ENCODE assay signal across 1 cellular context in the genomic region with DNA sequence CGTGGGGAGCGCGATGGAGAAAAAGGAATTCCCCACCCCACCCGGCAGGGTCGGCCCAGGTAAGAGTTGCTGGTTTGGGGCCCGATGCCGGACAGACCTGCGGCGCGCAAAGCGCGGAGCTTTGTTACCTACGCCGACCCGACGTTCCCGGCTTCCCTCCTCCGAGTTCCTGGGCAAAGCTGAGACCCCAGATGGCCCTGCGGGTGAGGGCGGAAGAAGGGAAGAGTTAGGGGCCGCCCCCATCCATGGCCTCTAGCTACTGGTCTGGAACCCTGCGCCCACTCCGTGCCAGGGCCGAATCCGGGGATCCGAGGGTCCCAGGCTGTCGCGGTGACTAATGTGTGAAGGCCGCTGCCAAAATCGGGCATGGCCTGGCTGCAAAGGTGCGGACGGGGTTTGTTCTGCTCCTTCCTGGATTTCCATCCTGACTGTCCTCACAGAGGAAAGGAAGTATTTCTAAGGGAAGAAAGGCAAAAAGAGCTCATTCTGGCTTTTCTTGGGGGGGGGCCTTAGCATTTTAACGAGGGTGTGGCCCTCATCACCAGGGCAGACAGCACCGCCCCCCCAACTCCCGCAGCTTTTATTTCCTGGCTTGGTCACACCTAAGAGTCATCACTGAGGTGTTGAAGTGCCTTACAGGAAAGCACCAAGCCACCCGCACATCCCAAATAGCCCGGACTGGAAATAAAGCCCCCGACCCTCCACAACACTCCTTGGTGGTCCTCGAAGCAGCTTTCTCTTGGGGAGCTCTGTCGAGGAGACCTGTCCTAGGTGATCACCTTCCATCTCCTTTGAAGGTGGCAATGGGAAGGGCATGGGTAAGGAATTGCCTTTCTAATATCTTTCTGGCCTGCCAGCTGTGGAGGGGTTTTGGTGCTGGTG.
TF ChIP-seq lines count a peak whose summit lies in the region.

No MANE protein-coding gene starts in this region.

TF ChIP-seq in HEK293, 187 proteins besides CTCF, POLR2A, EP300 and RAD21 (continued from another document):
- TF ChIP-seq, protein P1, sequence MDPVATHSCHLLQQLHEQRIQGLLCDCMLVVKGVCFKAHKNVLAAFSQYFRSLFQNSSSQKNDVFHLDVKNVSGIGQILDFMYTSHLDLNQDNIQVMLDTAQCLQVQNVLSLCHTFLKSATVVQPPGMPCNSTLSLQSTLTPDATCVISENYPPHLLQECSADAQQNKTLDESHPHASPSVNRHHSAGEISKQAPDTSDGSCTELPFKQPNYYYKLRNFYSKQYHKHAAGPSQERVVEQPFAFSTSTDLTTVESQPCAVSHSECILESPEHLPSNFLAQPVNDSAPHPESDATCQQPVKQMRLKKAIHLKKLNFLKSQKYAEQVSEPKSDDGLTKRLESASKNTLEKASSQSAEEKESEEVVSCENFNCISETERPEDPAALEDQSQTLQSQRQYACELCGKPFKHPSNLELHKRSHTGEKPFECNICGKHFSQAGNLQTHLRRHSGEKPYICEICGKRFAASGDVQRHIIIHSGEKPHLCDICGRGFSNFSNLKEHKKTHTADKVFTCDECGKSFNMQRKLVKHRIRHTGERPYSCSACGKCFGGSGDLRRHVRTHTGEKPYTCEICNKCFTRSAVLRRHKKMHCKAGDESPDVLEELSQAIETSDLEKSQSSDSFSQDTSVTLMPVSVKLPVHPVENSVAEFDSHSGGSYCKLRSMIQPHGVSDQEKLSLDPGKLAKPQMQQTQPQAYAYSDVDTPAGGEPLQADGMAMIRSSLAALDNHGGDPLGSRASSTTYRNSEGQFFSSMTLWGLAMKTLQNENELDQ (tag by site-specific recombination; IDR thresholded peaks at IDR 0.05; ENCODE audit: low read depth), result no peak
- no peak for TF ChIP-seq ZNF571 (tag by site-specific recombination; IDR thresholded peaks at IDR 0.05)
- TF ChIP-seq ZNF654 (tag by site-specific recombination; IDR thresholded peaks at IDR 0.05; ENCODE audit: low read depth), result no peak
- no peak for TF ChIP-seq ZNF670 (tag by site-specific recombination; IDR thresholded peaks at IDR 0.05; ENCODE audit: low read depth)
- TF ChIP-seq, protein P2, sequence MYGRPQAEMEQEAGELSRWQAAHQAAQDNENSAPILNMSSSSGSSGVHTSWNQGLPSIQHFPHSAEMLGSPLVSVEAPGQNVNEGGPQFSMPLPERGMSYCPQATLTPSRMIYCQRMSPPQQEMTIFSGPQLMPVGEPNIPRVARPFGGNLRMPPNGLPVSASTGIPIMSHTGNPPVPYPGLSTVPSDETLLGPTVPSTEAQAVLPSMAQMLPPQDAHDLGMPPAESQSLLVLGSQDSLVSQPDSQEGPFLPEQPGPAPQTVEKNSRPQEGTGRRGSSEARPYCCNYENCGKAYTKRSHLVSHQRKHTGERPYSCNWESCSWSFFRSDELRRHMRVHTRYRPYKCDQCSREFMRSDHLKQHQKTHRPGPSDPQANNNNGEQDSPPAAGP (tag by site-specific recombination; IDR thresholded peaks at IDR 0.05), result 0 out of 2 replicates have a peak, but pooled peaks have one; percentile 14
- TF ChIP-seq ZNF335 (tag by site-specific recombination; conservative IDR thresholded peaks at IDR 0.05), result peak; percentile 77
- peak; percentile 60 for TF ChIP-seq EGR2 (tag by site-specific recombination; IDR thresholded peaks at IDR 0.05; ENCODE audit: low read depth)
- peak; percentile 69 for TF ChIP-seq ZBTB48 (tag by site-specific recombination; IDR thresholded peaks at IDR 0.05)
- TF ChIP-seq ZNF423 (tag by site-specific recombination; IDR thresholded peaks at IDR 0.05), result no peak
- TF ChIP-seq, protein P3, sequence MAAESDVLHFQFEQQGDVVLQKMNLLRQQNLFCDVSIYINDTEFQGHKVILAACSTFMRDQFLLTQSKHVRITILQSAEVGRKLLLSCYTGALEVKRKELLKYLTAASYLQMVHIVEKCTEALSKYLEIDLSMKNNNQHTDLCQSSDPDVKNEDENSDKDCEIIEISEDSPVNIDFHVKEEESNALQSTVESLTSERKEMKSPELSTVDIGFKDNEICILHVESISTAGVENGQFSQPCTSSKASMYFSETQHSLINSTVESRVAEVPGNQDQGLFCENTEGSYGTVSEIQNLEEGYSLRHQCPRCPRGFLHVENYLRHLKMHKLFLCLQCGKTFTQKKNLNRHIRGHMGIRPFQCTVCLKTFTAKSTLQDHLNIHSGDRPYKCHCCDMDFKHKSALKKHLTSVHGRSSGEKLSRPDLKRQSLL (tag by site-specific recombination; IDR thresholded peaks at IDR 0.05), result 0 out of 2 replicates have a peak, but pooled peaks have one; percentile 10
- TF ChIP-seq ZNF548 (tag by site-specific recombination; IDR thresholded peaks at IDR 0.05), result no peak
- TF ChIP-seq ZNF24 (tag by site-specific recombination; IDR thresholded peaks at IDR 0.05), result no peak
- TF ChIP-seq ZNF311 (tag by site-specific recombination; IDR thresholded peaks at IDR 0.05; ENCODE audit: borderline replicate concordance), result no peak
- TF ChIP-seq, protein P4, sequence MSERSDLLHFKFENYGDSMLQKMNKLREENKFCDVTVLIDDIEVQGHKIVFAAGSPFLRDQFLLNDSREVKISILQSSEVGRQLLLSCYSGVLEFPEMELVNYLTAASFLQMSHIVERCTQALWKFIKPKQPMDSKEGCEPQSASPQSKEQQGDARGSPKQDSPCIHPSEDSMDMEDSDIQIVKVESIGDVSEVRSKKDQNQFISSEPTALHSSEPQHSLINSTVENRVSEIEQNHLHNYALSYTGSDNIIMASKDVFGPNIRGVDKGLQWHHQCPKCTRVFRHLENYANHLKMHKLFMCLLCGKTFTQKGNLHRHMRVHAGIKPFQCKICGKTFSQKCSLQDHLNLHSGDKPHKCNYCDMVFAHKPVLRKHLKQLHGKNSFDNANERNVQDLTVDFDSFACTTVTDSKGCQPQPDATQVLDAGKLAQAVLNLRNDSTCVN (tag by site-specific recombination; optimal IDR thresholded peaks at IDR 0.05), result peak; percentile 55
- TF ChIP-seq KLF10 (tag by site-specific recombination; IDR thresholded peaks at IDR 0.05), result no peak
- no peak for TF ChIP-seq ZNF433 (tag by site-specific recombination; IDR thresholded peaks at IDR 0.05; ENCODE audit: low read depth)
- TF ChIP-seq ZNF221 (tag by site-specific recombination; IDR thresholded peaks at IDR 0.05; ENCODE audit: borderline replicate concordance), result no peak
- TF ChIP-seq ZBTB7A (tag by site-specific recombination; IDR thresholded peaks at IDR 0.05; ENCODE audit: low read depth), result peak; percentile 64
- TF ChIP-seq ZFHX2 (tag by site-specific recombination; conservative IDR thresholded peaks at IDR 0.05), result peak; percentile 69
- TF ChIP-seq, protein P5, sequence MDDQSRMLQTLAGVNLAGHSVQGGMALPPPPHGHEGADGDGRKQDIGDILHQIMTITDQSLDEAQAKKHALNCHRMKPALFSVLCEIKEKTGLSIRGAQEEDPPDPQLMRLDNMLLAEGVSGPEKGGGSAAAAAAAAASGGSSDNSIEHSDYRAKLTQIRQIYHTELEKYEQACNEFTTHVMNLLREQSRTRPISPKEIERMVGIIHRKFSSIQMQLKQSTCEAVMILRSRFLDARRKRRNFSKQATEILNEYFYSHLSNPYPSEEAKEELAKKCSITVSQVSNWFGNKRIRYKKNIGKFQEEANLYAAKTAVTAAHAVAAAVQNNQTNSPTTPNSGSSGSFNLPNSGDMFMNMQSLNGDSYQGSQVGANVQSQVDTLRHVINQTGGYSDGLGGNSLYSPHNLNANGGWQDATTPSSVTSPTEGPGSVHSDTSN (CRISPR knock-in tag; IDR thresholded peaks at IDR 0.05), result 0 out of 2 replicates have a peak, but pooled peaks have one; percentile 26
- no peak for TF ChIP-seq ZNF37A (tag by site-specific recombination; IDR thresholded peaks at IDR 0.05)
- TF ChIP-seq HOXC10 (CRISPR knock-in tag; IDR thresholded peaks at IDR 0.05), result no peak
- no peak for TF ChIP-seq ZNF266 (tag by site-specific recombination; IDR thresholded peaks at IDR 0.05; ENCODE audit: low read depth)
- TF ChIP-seq, protein P6, sequence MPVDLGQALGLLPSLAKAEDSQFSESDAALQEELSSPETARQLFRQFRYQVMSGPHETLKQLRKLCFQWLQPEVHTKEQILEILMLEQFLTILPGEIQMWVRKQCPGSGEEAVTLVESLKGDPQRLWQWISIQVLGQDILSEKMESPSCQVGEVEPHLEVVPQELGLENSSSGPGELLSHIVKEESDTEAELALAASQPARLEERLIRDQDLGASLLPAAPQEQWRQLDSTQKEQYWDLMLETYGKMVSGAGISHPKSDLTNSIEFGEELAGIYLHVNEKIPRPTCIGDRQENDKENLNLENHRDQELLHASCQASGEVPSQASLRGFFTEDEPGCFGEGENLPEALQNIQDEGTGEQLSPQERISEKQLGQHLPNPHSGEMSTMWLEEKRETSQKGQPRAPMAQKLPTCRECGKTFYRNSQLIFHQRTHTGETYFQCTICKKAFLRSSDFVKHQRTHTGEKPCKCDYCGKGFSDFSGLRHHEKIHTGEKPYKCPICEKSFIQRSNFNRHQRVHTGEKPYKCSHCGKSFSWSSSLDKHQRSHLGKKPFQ (tag by site-specific recombination; IDR thresholded peaks at IDR 0.05), result peak; percentile 25; the same call in 1 of the 2 replicates
- TF ChIP-seq SP2 (tag by site-specific recombination; IDR thresholded peaks at IDR 0.05), result peak; percentile 52
- TF ChIP-seq KLF1 (tag by site-specific recombination; IDR thresholded peaks at IDR 0.05), result peak; percentile 70
- TF ChIP-seq ZBTB20 (tag by site-specific recombination; IDR thresholded peaks at IDR 0.05), result peak; percentile 88
- no peak for TF ChIP-seq SETDB1 (IDR thresholded peaks at IDR 0.05; ENCODE audit: insufficient read length, low read length)
- 0 out of 2 replicates have a peak, but pooled peaks have one; percentile 1 for TF ChIP-seq ZNF501 (tag by site-specific recombination; IDR thresholded peaks at IDR 0.05)
- TF ChIP-seq ZNF2 (tag by site-specific recombination; IDR thresholded peaks at IDR 0.05), result no peak
- TF ChIP-seq, protein P7, sequence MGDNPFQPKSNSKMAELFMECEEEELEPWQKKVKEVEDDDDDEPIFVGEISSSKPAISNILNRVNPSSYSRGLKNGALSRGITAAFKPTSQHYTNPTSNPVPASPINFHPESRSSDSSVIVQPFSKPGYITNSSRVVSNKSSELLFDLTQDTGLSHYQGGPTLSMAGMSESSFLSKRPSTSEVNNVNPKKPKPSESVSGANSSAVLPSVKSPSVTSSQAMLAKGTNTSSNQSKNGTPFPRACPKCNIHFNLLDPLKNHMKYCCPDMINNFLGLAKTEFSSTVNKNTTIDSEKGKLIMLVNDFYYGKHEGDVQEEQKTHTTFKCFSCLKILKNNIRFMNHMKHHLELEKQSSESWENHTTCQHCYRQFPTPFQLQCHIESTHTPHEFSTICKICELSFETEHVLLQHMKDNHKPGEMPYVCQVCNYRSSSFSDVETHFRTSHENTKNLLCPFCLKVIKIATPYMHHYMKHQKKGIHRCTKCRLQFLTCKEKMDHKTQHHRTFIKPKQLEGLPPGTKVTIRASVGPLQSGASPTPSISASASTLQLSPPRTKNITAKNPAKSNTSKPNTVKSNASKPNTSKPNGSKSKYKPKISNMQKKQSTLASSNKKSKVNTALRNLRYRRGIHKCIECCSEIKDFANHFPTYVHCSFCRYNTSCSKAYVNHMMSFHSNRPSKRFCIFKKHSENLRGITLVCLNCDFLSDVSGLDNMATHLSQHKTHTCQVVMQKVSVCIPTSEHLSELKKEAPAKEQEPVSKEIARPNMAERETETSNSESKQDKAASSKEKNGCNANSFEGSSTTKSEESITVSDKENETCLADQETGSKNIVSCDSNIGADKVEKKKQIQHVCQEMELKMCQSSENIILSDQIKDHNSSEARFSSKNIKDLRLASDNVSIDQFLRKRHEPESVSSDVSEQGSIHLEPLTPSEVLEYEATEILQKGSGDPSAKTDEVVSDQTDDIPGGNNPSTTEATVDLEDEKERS (tag by site-specific recombination; IDR thresholded peaks at IDR 0.05), result no peak
- peak; percentile 45 for TF ChIP-seq ZBTB17 (tag by site-specific recombination; IDR thresholded peaks at IDR 0.05)
- TF ChIP-seq MZF1 (tag by site-specific recombination; IDR thresholded peaks at IDR 0.05; ENCODE audit: borderline replicate concordance), result no peak
- TF ChIP-seq ZFP69B (tag by site-specific recombination; IDR thresholded peaks at IDR 0.05), result 0 out of 2 replicates have a peak, but pooled peaks have one; percentile 24
- TF ChIP-seq ZNF48 (tag by site-specific recombination; IDR thresholded peaks at IDR 0.05), result no peak
- no peak for TF ChIP-seq ZNF16 (tag by site-specific recombination; IDR thresholded peaks at IDR 0.05; ENCODE audit: low read depth)
- no peak for TF ChIP-seq ZNF596 (tag by site-specific recombination; IDR thresholded peaks at IDR 0.05)
- TF ChIP-seq GLIS2 (tag by site-specific recombination; IDR thresholded peaks at IDR 0.05), result no peak
- TF ChIP-seq SP3 (tag by site-specific recombination; IDR thresholded peaks at IDR 0.05), result peak; percentile 38
- 0 out of 2 replicates have a peak, but pooled peaks have one; percentile 24 for TF ChIP-seq SP7 (tag by site-specific recombination; IDR thresholded peaks at IDR 0.05)
- 0 out of 2 replicates have a peak, but pooled peaks have one; percentile 36 for TF ChIP-seq ZNF843 (tag by site-specific recombination; IDR thresholded peaks at IDR 0.05)
- no peak for TF ChIP-seq ZNF658 (tag by site-specific recombination; IDR thresholded peaks at IDR 0.05)
- no peak for TF ChIP-seq ZNF19 (tag by site-specific recombination; IDR thresholded peaks at IDR 0.05; ENCODE audit: low read depth)
- TF ChIP-seq IKZF3 (tag by site-specific recombination; IDR thresholded peaks at IDR 0.05), result 0 out of 2 replicates have a peak, but pooled peaks have one; percentile 18
